ENCODE assay signal across 8 cellular contexts in genomic region chr1:35557611-35558373, GRCh38. TPM values are rescaled to one million over a fixed set of nuclear protein-coding genes. Genes with fewer than 3 reads are reported as not detected.
DNase-seq lines count a peak whose midpoint lies in the region; ATAC-seq and TF ChIP-seq lines count a peak whose summit lies in the region.

Gene NCDN, plus strand, starts transcription at chr1:35557799. Its CDS starts 392 bp downstream, at chr1:35558191.

- peak within 1 kb of the TSS; percentile 98 for H3K4me3 Mint-ChIP-seq in T-helper 1 cell treated with Interleukin-12 subunit alpha and Interleukin-12 subunit beta and Interleukin-4 antibody, amounts not matched to agents 30 μg/mL and 1 μg/mL, for 36 hours
- H3K4me3 Mint-ChIP-seq in progenitor cell of endocrine pancreas (ENCODE audit: low read depth) = peak within 1 kb of the TSS; percentile 92

- ATAC-seq in HG02870 (IDR thresholded peaks at IDR 0.05; ENCODE audit: unreplicated experiment) = peak; percentile 79
- peak; percentile 96 to 97 for ATAC-seq in left cardiac atrium

- peaks cover 54% of the 10 kb centered on the region for H3K4me1 Mint-ChIP-seq in T-helper 1 cell treated with Interleukin-12 subunit alpha and Interleukin-12 subunit beta and Interleukin-4 antibody, amounts not matched to agents 30 μg/mL and 1 μg/mL, for 36 hours (ENCODE audit: low read depth)
- peaks cover 25% of the 10 kb centered on the region for H3K4me1 Mint-ChIP-seq in progenitor cell of endocrine pancreas (ENCODE audit: low read depth)

- WGBS in urinary bladder = under 1% methylated on average over 58 of the region's 58 CpGs

- intact Hi-C loops in left cardiac atrium (cut with DNase I) = no loop called here

- H3K4me3 ChIP-seq in urinary bladder (ENCODE audit: low read depth, low read length) = peak within 1 kb of the TSS; percentile 91

- peak within 1 kb of the TSS; percentile 89 for H3K27ac ChIP-seq in urinary bladder (ENCODE audit: low read depth)

- in situ Hi-C loops in GM13976 (cut with MboI; ENCODE audit: low sequenced_read_pairs, unreplicated experiment) = no loop called here

- TF ChIP-seq CTCF in GM13976 (IDR thresholded peaks at IDR 0.05; ENCODE audit: borderline replicate concordance, control extremely low read depth, extremely low read depth, insufficient read depth, missing control alignments) (no peak), progenitor cell of endocrine pancreas (IDR thresholded peaks at IDR 0.05; ENCODE audit: unreplicated experiment) (no peak)

- H3K4me1 ChIP-seq in urinary bladder (ENCODE audit: insufficient read depth) = no peaks in the 10 kb centered on the region

- no peaks in the 10 kb centered on the region for H3K9me3 Mint-ChIP-seq in T-helper 1 cell treated with Interleukin-12 subunit alpha and Interleukin-12 subunit beta and Interleukin-4 antibody, amounts not matched to agents 30 μg/mL and 1 μg/mL, for 36 hours
- no peaks in the 10 kb centered on the region for H3K9me3 Mint-ChIP-seq in progenitor cell of endocrine pancreas (ENCODE audit: low read depth)

- DNase-seq in GM13976 (ENCODE audit: low spot score) (peak; percentile 97), NCI-H1694 (lab: John Stamatoyannopoulos, UW) (peak; percentile 79), amniotic stem cell (lab: John Stamatoyannopoulos, UW) (peak; percentile 96), left cardiac atrium (peak; percentile 98), progenitor cell of endocrine pancreas (ENCODE audit: low spot score, unreplicated experiment) (peak; percentile 93)

- H3K36me3 Mint-ChIP-seq in T-helper 1 cell treated with Interleukin-12 subunit alpha and Interleukin-12 subunit beta and Interleukin-4 antibody, amounts not matched to agents 30 μg/mL and 1 μg/mL, for 36 hours (ENCODE audit: low read depth) = peaks cover 34% of the 10 kb centered on the region
- peaks cover 4% of the 10 kb centered on the region for H3K36me3 Mint-ChIP-seq in progenitor cell of endocrine pancreas (ENCODE audit: insufficient read depth)

- H3K27ac Mint-ChIP-seq in T-helper 1 cell treated with Interleukin-12 subunit alpha and Interleukin-12 subunit beta and Interleukin-4 antibody, amounts not matched to agents 30 μg/mL and 1 μg/mL, for 36 hours = peak within 1 kb of the TSS; percentile 98
- H3K27ac Mint-ChIP-seq in progenitor cell of endocrine pancreas = peak within 1 kb of the TSS; percentile 98

- H3K27me3 Mint-ChIP-seq in T-helper 1 cell treated with Interleukin-12 subunit alpha and Interleukin-12 subunit beta and Interleukin-4 antibody, amounts not matched to agents 30 μg/mL and 1 μg/mL, for 36 hours (ENCODE audit: low read depth) = no peaks in the 10 kb centered on the region
- no peaks in the 10 kb centered on the region for H3K27me3 Mint-ChIP-seq in progenitor cell of endocrine pancreas

- H3K36me3 ChIP-seq in urinary bladder (ENCODE audit: insufficient read depth) = no peaks in the 10 kb centered on the region

RNA-seq across cellular contexts. Expression of gene NCDN, which starts in this region (rescaled TPM):
- total RNA-seq in left cardiac atrium (10 to 100 TPM; 23.4 TPM), progenitor cell of endocrine pancreas (25.2 and 25.3 TPM in 2 replicates), urinary bladder (9.1 TPM)
- 27.9 TPM for polyA plus RNA-seq in urinary bladder

Comparison
In these comparisons a context has a peak if more than half of its experiments do, and no peak if none do; other contexts are left out.
1. Peak in every context shown above with its lines: DNase-seq, ATAC-seq, H3K4me3 ChIP-seq and H3K27ac ChIP-seq.